29 cellular contexts compared by ENCODE assay signal in genomic region chr7:20520530-20520929, GRCh38.
"Had no signal": no experiment of that assay in that cellular context is flagged by ENCODE, and none has a peak within 500 bp of the region (broad histone marks: within the 10 kb centered on the region; RNA-seq: fewer than 3 reads in every experiment).

No MANE protein-coding gene starts in this region.

- H3K36me3 ChIP-seq: MG63, SJCRH30 had no signal

- H3K4me3 ChIP-seq: MG63, PC-9, SJCRH30, SK-N-MC had no signal

- ATAC-seq: Panc1, Right ventricle myocardium inferior, SK-N-SH treated with all-trans-retinoic acid at 6 μM for 48 hours, T-cell had no signal

- H3K27ac ChIP-seq: PC-9, RWPE1, SJCRH30, SK-N-MC had no signal

- H2AFZ ChIP-seq: PC-9 had no signal

- FAIRE-seq: RCC 7860 had no signal

- H3K4me2 ChIP-seq: PC-9 had no signal

- DNase-seq: Kasumi-1, MG63, NCI-H1048, NCI-H1105 treated with DMSO at 0.1 percent for 48 hours, NCI-H1436, NCI-H146, NCI-H1694, NCI-H187, NCI-H1930, NCI-H2029 treated with DMSO at 0.1 percent for 48 hours, NCI-H2081 treated with DMSO at 0.1 percent for 48 hours, NCI-H2107, NCI-H2171, NCI-H345, NCI-H446, NCI-H524, NCI-H526, NCI-H82, SHP77, SIG-M5, SJCRH30, T-cell had no signal

- H3K27me3 ChIP-seq: MG63, SJCRH30 had no signal

- H3K9me3 ChIP-seq: MG63, SJCRH30 had no signal

- H3K4me1 ChIP-seq: SJCRH30 had no signal
